In genomic region chr1:110495926-110496600, GRCh38 we compare ENCODE assay signal across 8 cellular contexts. TPM values are rescaled to one million over a fixed set of nuclear protein-coding genes. Genes with fewer than 3 reads are reported as not detected.
DNase-seq lines count a peak whose midpoint lies in the region; ATAC-seq, FAIRE-seq and TF ChIP-seq lines count a peak whose summit lies in the region.

No MANE protein-coding gene starts in this region.

- TF ChIP-seq CTCF in SU-DHL-6 (IDR thresholded peaks at IDR 0.05; ENCODE audit: insufficient read depth, low read length, poor library complexity, severe bottlenecking) (peak; percentile 80), retinal pigment epithelial cell (conservative IDR thresholded peaks at IDR 0.05; ENCODE audit: low read depth, low read length) (peak; percentile 88)

- peak overlapping the region; percentile 33 for H3K27ac Mint-ChIP-seq in activated naive CD8-positive, alpha-beta T cell treated with anti-CD3 and anti-CD28 coated beads, Interleukin-2, amount 10 ng/mL, durations not matched to agents 7 days and 5 days

- no peaks in the 10 kb centered on the region for H3K36me3 Mint-ChIP-seq in activated naive CD8-positive, alpha-beta T cell treated with anti-CD3 and anti-CD28 coated beads, Interleukin-2, amount 10 ng/mL, durations not matched to agents 7 days and 5 days

- no peak overlapping the region for H3K27ac ChIP-seq in SU-DHL-6 (ENCODE audit: low read depth, low read length)

- H3K27me3 Mint-ChIP-seq in activated naive CD8-positive, alpha-beta T cell treated with anti-CD3 and anti-CD28 coated beads, Interleukin-2, amount 10 ng/mL, durations not matched to agents 7 days and 5 days: peaks cover 6% of the 10 kb centered on the region

- no peak overlapping the region for H3K4me2 ChIP-seq in SU-DHL-6 (ENCODE audit: low read depth, low read length, poor library complexity, severe bottlenecking)

- H3K36me3 ChIP-seq in SU-DHL-6 (ENCODE audit: low read length): no peaks in the 10 kb centered on the region

- H3K9ac ChIP-seq in SU-DHL-6 (ENCODE audit: low read length): no peak overlapping the region

- no peaks in the 10 kb centered on the region for H3K9me3 Mint-ChIP-seq in activated naive CD8-positive, alpha-beta T cell treated with anti-CD3 and anti-CD28 coated beads, Interleukin-2, amount 10 ng/mL, durations not matched to agents 7 days and 5 days

- H3K9me2 ChIP-seq in SU-DHL-6 (replicated peaks; ENCODE audit: insufficient read depth, low read length): no peaks in the 10 kb centered on the region

- no peaks in the 10 kb centered on the region for H4K20me1 ChIP-seq in SU-DHL-6 (ENCODE audit: low read depth, low read length)

- intact Hi-C loops in left cardiac atrium (cut with DNase I): loop anchor here in 1 of 2 donors (10.0 kb wide), 1 partner anchor 291 kb away; no protein-coding TSS in a partner anchor

- H3K4me3 Mint-ChIP-seq in activated naive CD8-positive, alpha-beta T cell treated with anti-CD3 and anti-CD28 coated beads, Interleukin-2, amount 10 ng/mL, durations not matched to agents 7 days and 5 days: no peak overlapping the region

- peak; percentile 88 for FAIRE-seq in A204.1 (lab: Jason Lieb, UNC)

- peak; percentile 67 for DNase-seq in NCI-H146 treated with DMSO at 0.1 percent for 48 hours (lab: John Stamatoyannopoulos, UW; ENCODE audit: unreplicated experiment)
- peak; percentile 72 for DNase-seq in activated naive CD8-positive, alpha-beta T cell treated with anti-CD3 and anti-CD28 coated beads, Interleukin-2, amount 10 ng/mL, durations not matched to agents 7 days and 5 days
- DNase-seq in left cardiac atrium: peak; percentile 83
- peak; percentile 23 for DNase-seq in retinal pigment epithelial cell (ENCODE audit: low read depth)

- ATAC-seq in GM18868 (IDR thresholded peaks at IDR 0.05; ENCODE audit: unreplicated experiment) (peak; percentile 57), left cardiac atrium (peak; percentile 81 to 89), HG03354 (IDR thresholded peaks at IDR 0.05; ENCODE audit: poor library complexity, severe bottlenecking, unreplicated experiment) (no peak)
- peak; percentile 83 for ATAC-seq in activated naive CD8-positive, alpha-beta T cell treated with anti-CD3 and anti-CD28 coated beads, Interleukin-2, amount 10 ng/mL, durations not matched to agents 7 days and 5 days (ENCODE audit: low read depth)

- H3K27me3 ChIP-seq in SU-DHL-6 (ENCODE audit: low read length): no peaks in the 10 kb centered on the region

- no peaks in the 10 kb centered on the region for H3K9me3 ChIP-seq in SU-DHL-6 (ENCODE audit: insufficient read depth, low read length)

- no peaks in the 10 kb centered on the region for H3F3A ChIP-seq in SU-DHL-6 (ENCODE audit: insufficient read depth)

- H3K4me3 ChIP-seq in SU-DHL-6 (ENCODE audit: insufficient read depth, low read length, poor library complexity, severe bottlenecking): no peak overlapping the region
- H3K4me3 ChIP-seq in retinal pigment epithelial cell (ENCODE audit: low read length): no peak overlapping the region

- H3K4me1 Mint-ChIP-seq in activated naive CD8-positive, alpha-beta T cell treated with anti-CD3 and anti-CD28 coated beads, Interleukin-2, amount 10 ng/mL, durations not matched to agents 7 days and 5 days: peaks cover 13% of the 10 kb centered on the region

- POLR2A ChIA-PET in activated naive CD8-positive, alpha-beta T cell treated with anti-CD3 and anti-CD28 coated beads, Interleukin-2, amount 10 ng/mL, durations not matched to agents 7 days and 5 days (lab: Charles Lee): interaction anchor here (1.0 to 1.6 kb wide), 3 partner anchors 157 to 299 kb away, joined by 3 to 6 read pairs (median 5); partner anchors contain the start of gene RBM15

- no peaks in the 10 kb centered on the region for H3K79me2 ChIP-seq in SU-DHL-6 (ENCODE audit: insufficient read depth, low read length)

- no peak overlapping the region for H2AFZ ChIP-seq in SU-DHL-6 (ENCODE audit: low read depth, low read length, severe bottlenecking)

RNA-seq across cellular contexts. Expression of gene KCNA10, which starts 22.9 kb away (rescaled TPM):
- total RNA-seq in activated naive CD8-positive, alpha-beta T cell treated with anti-CD3 and anti-CD28 coated beads, Interleukin-2, amount 10 ng/mL, durations not matched to agents 7 days and 5 days: not detected
- not detected for total RNA-seq in left cardiac atrium

RNA-seq across cellular contexts. Expression of gene PROK1, which starts 45.1 kb away (rescaled TPM):
- not detected for total RNA-seq in activated naive CD8-positive, alpha-beta T cell treated with anti-CD3 and anti-CD28 coated beads, Interleukin-2, amount 10 ng/mL, durations not matched to agents 7 days and 5 days
- total RNA-seq in left cardiac atrium: under 1 TPM; 0.18 to 0.60 TPM

Comparison
In these comparisons a context has a peak if more than half of its experiments do, and no peak if none do; other contexts are left out.
1. DNase-seq: peak in every context shown above with its lines; median percentile 83 in left cardiac atrium; 72 in activated naive CD8-positive, alpha-beta T cell treated with anti-CD3 and anti-CD28 coated beads, Interleukin-2, amount 10 ng/mL, durations not matched to agents 7 days and 5 days; 67 in NCI-H146 treated with DMSO at 0.1 percent for 48 hours; 23 in retinal pigment epithelial cell.